Comparison of ENCODE assay signal across 19 cellular contexts in the genomic region with DNA sequence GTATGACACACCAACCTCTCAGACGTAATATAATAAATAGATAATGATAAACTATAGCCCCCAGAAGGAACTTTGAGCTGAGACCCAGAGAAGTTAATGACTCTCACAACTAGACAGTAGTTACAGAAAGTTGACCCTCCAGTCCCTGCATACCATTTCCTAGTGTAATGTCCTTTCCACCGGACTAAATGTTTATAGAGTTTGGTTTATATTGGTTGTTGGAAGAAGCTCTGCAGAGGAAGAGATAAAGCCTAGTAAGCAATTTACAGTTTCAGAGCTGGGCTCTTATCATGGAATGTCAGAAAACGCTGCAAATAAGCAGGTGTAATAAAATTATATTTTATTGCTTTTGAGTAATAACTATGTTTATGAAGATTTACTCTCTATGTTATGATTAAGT.
A peak's percentile ranks its signal among the peaks of the same experiment; 100 is the strongest.
DNase-seq lines count a peak whose midpoint lies in the region; ATAC-seq, FAIRE-seq and TF ChIP-seq lines count a peak whose summit lies in the region.
"Had no signal": no experiment of that assay in that cellular context is flagged by ENCODE, and none has a peak within 500 bp of the region (broad histone marks: within the 10 kb centered on the region; RNA-seq: fewer than 3 reads in every experiment).

No MANE protein-coding gene starts in this region.

- H3K23ac ChIP-seq in IMR-90 (ENCODE audit: low read depth, low read length): no peak overlapping the region

- H3K4me1 ChIP-seq in IMR-90 (ENCODE audit: control insufficient read depth, insufficient read depth, low read length) (peaks cover 10% of the 10 kb centered on the region), K562 (replicated peaks in 1 of 2; ENCODE audit: control insufficient read depth in 2 of 2, insufficient read depth in 2 of 2, low read length in 2 of 2) (no peaks in the 10 kb centered on the region), testis (no peaks in the 10 kb centered on the region)
- H3K4me1 ChIP-seq: A549, BE2C had no signal

- TF ChIP-seq CTCF in IMR-90 (conservative IDR thresholded peaks at IDR 0.05; ENCODE audit: low read depth, low read length) (no peak), K562 (IDR thresholded peaks at IDR 0.05 in 2 of 3, conservative IDR thresholded peaks at IDR 0.05 in 1 of 3; ENCODE audit: insufficient read depth in 2 of 3, low read depth in 1 of 3, low read length in 3 of 3) (no peak), testis (IDR thresholded peaks at IDR 0.05) (no peak)

- no peaks in the 10 kb centered on the region for H3K79me2 ChIP-seq in K562 (ENCODE audit: control insufficient read depth, insufficient read depth, low read length)

- no peak overlapping the region for H2BK20ac ChIP-seq in IMR-90 (ENCODE audit: low read depth, low read length)

- H2AFZ ChIP-seq in IMR-90 (replicated peaks; ENCODE audit: low read length, poor library complexity): no peak overlapping the region
- no peak overlapping the region for H2AFZ ChIP-seq in K562 (ENCODE audit: low read depth, low read length)

- H2AK5ac ChIP-seq in IMR-90 (ENCODE audit: low read depth, low read length): no peak overlapping the region

- no peak overlapping the region for H4K91ac ChIP-seq in IMR-90 (ENCODE audit: insufficient read depth, low read depth, low read length)

- WGBS in IMR-90 (ENCODE audit: extremely low coverage in 2 of 2, insufficient read length in 1 of 2), 2 experiments: no CpG with 5 or more reads among the region's 3 CpGs
- WGBS in K562 (ENCODE audit: insufficient coverage, low coverage, missing lambda C conversion rate): 2% methylated on average over 3 of the region's 3 CpGs
- 21 to 26% methylated on average over 3 of the region's 3 CpGs for WGBS in testis, 2 donors

- no peak overlapping the region for H3K4me3 ChIP-seq in IMR-90 (ENCODE audit: insufficient read depth, low read depth, low read length)
- H3K4me3 ChIP-seq in K562: no peak overlapping the region
- H3K4me3 ChIP-seq in testis: no peak overlapping the region
- H3K4me3 ChIP-seq: A549 had no signal

- no peak overlapping the region for H3K18ac ChIP-seq in IMR-90 (ENCODE audit: low read depth, low read length)

- BruUV-seq in IMR-90 (replicated peaks; lab: Mats Ljungman, UMichigan) (no TSS peak), K562 (replicated peaks; lab: Mats Ljungman, UMichigan) (no TSS peak)

- TF ChIP-seq RAD21 in IMR-90 (IDR thresholded peaks at IDR 0.05; ENCODE audit: low read length) (no peak), K562 (CRISPR knock-in tag; conservative IDR thresholded peaks at IDR 0.05 in 1 of 2, IDR thresholded peaks at IDR 0.05 in 1 of 2) (no peak)

- H3K27me3 ChIP-seq in IMR-90 (ENCODE audit: control insufficient read depth, insufficient read depth, low read length) (no peaks in the 10 kb centered on the region), K562 (ENCODE audit: control insufficient read depth in 2 of 2, insufficient read depth in 2 of 2, low read length in 2 of 2) (no peaks in the 10 kb centered on the region), testis (no peaks in the 10 kb centered on the region)
- H3K27me3 ChIP-seq: BE2C had no signal

- H3K9me3 ChIP-seq in IMR-90 (ENCODE audit: control insufficient read depth, insufficient read depth, low read length) (no peaks in the 10 kb centered on the region), K562 (replicated peaks; ENCODE audit: control insufficient read depth, insufficient read depth, low read depth, low read length) (no peaks in the 10 kb centered on the region), testis (no peaks in the 10 kb centered on the region)
- H3K9me3 ChIP-seq: A549, BE2C had no signal

- H3K27ac ChIP-seq in IMR-90 (ENCODE audit: insufficient read depth, low read length) (no peak overlapping the region), K562 (ENCODE audit: extremely low read depth, low read depth, low read length) (no peak overlapping the region), testis (no peak overlapping the region)
- H3K27ac ChIP-seq: A549, C4-2B had no signal

- CTCF ChIA-PET in IMR-90 (lab: Yijun Ruan, JAX): interaction anchor here (0.7 kb wide), 1 partner anchor 14 kb away, joined by 4 read pairs; no protein-coding TSS in a partner anchor
- CTCF ChIA-PET in K562 (lab: Yijun Ruan, JAX; ENCODE audit: low intra/inter-chr PET ratio): no interaction called here

- in situ Hi-C loops in IMR-90 (cut with MboI; ENCODE audit: low sequenced_read_pairs): no loop called here
- in situ Hi-C loops in K562 (cut with MboI): no loop called here

- no peaks in the 10 kb centered on the region for H3K36me3 ChIP-seq in IMR-90 (ENCODE audit: control insufficient read depth, insufficient read depth, low read length)
- no peaks in the 10 kb centered on the region for H3K36me3 ChIP-seq in K562 (ENCODE audit: control insufficient read depth, insufficient read depth, low read length)
- H3K36me3 ChIP-seq in testis (ENCODE audit: low read depth, missing control alignments): no peaks in the 10 kb centered on the region
- H3K36me3 ChIP-seq: BE2C had no signal

- no peak overlapping the region for H4K8ac ChIP-seq in IMR-90 (ENCODE audit: low read depth in 2 of 2, low read length in 2 of 2)

- no peak overlapping the region for H2BK15ac ChIP-seq in IMR-90 (ENCODE audit: low read depth, low read length)

- no peak for TF ChIP-seq EP300 in K562 (IDR thresholded peaks at IDR 0.05; ENCODE audit: low read length)

- TF ChIP-seq POLR2A in IMR-90 (IDR thresholded peaks at IDR 0.05; ENCODE audit: low read depth, low read length): no peak
- no peak for TF ChIP-seq POLR2A in K562 (conservative IDR thresholded peaks at IDR 0.05)
- TF ChIP-seq POLR2A in testis (IDR thresholded peaks at IDR 0.05): no peak

- H2BK120ac ChIP-seq in IMR-90 (ENCODE audit: low read depth, low read length): no peak overlapping the region

- no peak overlapping the region for H2AK9ac ChIP-seq in IMR-90 (replicated peaks; ENCODE audit: low read depth, low read length, poor library complexity)

- POLR2A ChIA-PET in IMR-90 (lab: Charles Lee; ENCODE audit: unreplicated experiment): no interaction called here
- POLR2A ChIA-PET in K562 (lab: Yijun Ruan, JAX): no interaction called here

- no peak overlapping the region for H2BK5ac ChIP-seq in IMR-90 (ENCODE audit: low read depth, low read length, poor library complexity, severe bottlenecking)

- H4K20me1 ChIP-seq in IMR-90 (ENCODE audit: insufficient read depth, low read length): peaks cover 4% of the 10 kb centered on the region; the same call in 1 of the 2 replicates
- no peaks in the 10 kb centered on the region for H4K20me1 ChIP-seq in K562 (replicated peaks; ENCODE audit: control insufficient read depth, insufficient read depth, low read length)

- H4K5ac ChIP-seq in IMR-90 (ENCODE audit: low read depth, low read length): no peak overlapping the region

- no peak for FAIRE-seq in K562 (lab: Jason Lieb, UNC)
- FAIRE-seq: A549, D721Med, G401.6, GM12891, GM19239, H1 had no signal

- H3K79me1 ChIP-seq in IMR-90 (ENCODE audit: low read depth in 1 of 2, low read length in 2 of 2): peaks cover 22 to 47% of the 10 kb centered on the region in 2 experiments; a peak in 3 of 4 replicates

- no peak overlapping the region for H3K56ac ChIP-seq in IMR-90 (ENCODE audit: extremely low read depth, insufficient read depth, low read length)

- ATAC-seq in IMR-90 (ENCODE audit: low read depth): peak; percentile 86
- ATAC-seq in K562: no peak
- no peak for ATAC-seq in HG03139 (IDR thresholded peaks at IDR 0.05; ENCODE audit: unreplicated experiment)
- ATAC-seq: A549 had no signal

- H3K14ac ChIP-seq in IMR-90 (replicated peaks; ENCODE audit: low read depth, low read length): no peak overlapping the region

- H3K4ac ChIP-seq in IMR-90 (ENCODE audit: low read depth, low read length): no peak overlapping the region

- H3K4me2 ChIP-seq in IMR-90 (ENCODE audit: low read depth, low read length) (no peak overlapping the region), K562 (ENCODE audit: insufficient read depth, low read length) (no peak overlapping the region)
- H3K4me2 ChIP-seq: A549 had no signal

- DNase-seq in IMR-90 (peak; percentile 62), K562 (ENCODE audit: extremely low read depth in 1 of 4, low spot score in 3 of 4) (no peak), left kidney (ENCODE audit: low read depth, low spot score) (peak; percentile 26), testis (no peak)
- DNase-seq in stimulated activated CD4-positive, alpha-beta T cell treated with anti-CD3 and anti-CD28 coated beads, Interleukin-4, amount 100 ng/mL, for 4 hours: no peak
- no peak for DNase-seq in activated CD4-positive, alpha-beta T cell treated with anti-CD3 and anti-CD28 coated beads, Interleukin-2, amount 50 U/mL, for 4 hours
- DNase-seq: BE2C, DMS153, DMS79 treated with DMSO at 0.1 percent for 48 hours, EL, HCEC 1CT had no signal

- intact Hi-C loops in IMR-90 (cut with micrococcal nuclease) (no loop called here), K562 (cut with micrococcal nuclease) (no loop called here), testis (cut with DNase I; ENCODE audit: low total_unique reads) (no loop called here)

- dilution Hi-C loops in IMR-90 (cut with HindIII; ENCODE audit: low sequenced_read_pairs, unreplicated experiment): no loop called here

- H3K9me1 ChIP-seq in IMR-90 (ENCODE audit: insufficient read depth, low read length) (peaks cover 3% of the 10 kb centered on the region; the same call in 1 of the 2 replicates), K562 (ENCODE audit: control insufficient read depth, insufficient read depth, low read length) (no peaks in the 10 kb centered on the region)

- no peak overlapping the region for H3K9ac ChIP-seq in IMR-90 (ENCODE audit: low read depth, low read length)
- no peak overlapping the region for H3K9ac ChIP-seq in K562 (ENCODE audit: insufficient read depth in 1 of 2, low read depth in 2 of 2, low read length in 2 of 2)

TF ChIP-seq in IMR-90, 13 proteins besides CTCF, POLR2A, EP300 and RAD21:
- TF ChIP-seq MAZ (IDR thresholded peaks at IDR 0.05; ENCODE audit: borderline replicate concordance, low read depth, low read length) (no peak), MAFK (IDR thresholded peaks at IDR 0.05; ENCODE audit: low read depth, low read length) (peak; percentile 84)

TF ChIP-seq in K562, 482 proteins besides CTCF, POLR2A, EP300 and RAD21:
- no peak for TF ChIP-seq MEF2D (tag; conservative IDR thresholded peaks at IDR 0.05; ENCODE audit: low read depth)
- no peak for TF ChIP-seq BRCA1 (IDR thresholded peaks at IDR 0.05)
- TF ChIP-seq BRCA1 (CRISPR knock-in tag; IDR thresholded peaks at IDR 0.05): no peak
- TF ChIP-seq, protein P1, sequence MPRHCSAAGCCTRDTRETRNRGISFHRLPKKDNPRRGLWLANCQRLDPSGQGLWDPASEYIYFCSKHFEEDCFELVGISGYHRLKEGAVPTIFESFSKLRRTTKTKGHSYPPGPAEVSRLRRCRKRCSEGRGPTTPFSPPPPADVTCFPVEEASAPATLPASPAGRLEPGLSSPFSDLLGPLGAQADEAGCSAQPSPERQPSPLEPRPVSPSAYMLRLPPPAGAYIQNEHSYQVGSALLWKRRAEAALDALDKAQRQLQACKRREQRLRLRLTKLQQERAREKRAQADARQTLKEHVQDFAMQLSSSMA (CRISPR knock-in tag; IDR thresholded peaks at IDR 0.05): no peak
- TF ChIP-seq ZNF316 (IDR thresholded peaks at IDR 0.05): 0 out of 2 replicates have a peak, but pooled peaks have one; percentile 8

Comparison
In these comparisons a context has a peak if more than half of its experiments do, and no peak if none do; other contexts are left out.
1. DNase-seq: peak in IMR-90 (single experiment) and left kidney (single experiment); none in K562 (0 of 4), testis (single experiment), stimulated activated CD4-positive, alpha-beta T cell treated with anti-CD3 and anti-CD28 coated beads, Interleukin-4, amount 100 ng/mL, for 4 hours (0 of 2) and activated CD4-positive, alpha-beta T cell treated with anti-CD3 and anti-CD28 coated beads, Interleukin-2, amount 50 U/mL, for 4 hours (0 of 2).